Comparison of ENCODE assay signal across 8 cellular contexts in the genomic region with DNA sequence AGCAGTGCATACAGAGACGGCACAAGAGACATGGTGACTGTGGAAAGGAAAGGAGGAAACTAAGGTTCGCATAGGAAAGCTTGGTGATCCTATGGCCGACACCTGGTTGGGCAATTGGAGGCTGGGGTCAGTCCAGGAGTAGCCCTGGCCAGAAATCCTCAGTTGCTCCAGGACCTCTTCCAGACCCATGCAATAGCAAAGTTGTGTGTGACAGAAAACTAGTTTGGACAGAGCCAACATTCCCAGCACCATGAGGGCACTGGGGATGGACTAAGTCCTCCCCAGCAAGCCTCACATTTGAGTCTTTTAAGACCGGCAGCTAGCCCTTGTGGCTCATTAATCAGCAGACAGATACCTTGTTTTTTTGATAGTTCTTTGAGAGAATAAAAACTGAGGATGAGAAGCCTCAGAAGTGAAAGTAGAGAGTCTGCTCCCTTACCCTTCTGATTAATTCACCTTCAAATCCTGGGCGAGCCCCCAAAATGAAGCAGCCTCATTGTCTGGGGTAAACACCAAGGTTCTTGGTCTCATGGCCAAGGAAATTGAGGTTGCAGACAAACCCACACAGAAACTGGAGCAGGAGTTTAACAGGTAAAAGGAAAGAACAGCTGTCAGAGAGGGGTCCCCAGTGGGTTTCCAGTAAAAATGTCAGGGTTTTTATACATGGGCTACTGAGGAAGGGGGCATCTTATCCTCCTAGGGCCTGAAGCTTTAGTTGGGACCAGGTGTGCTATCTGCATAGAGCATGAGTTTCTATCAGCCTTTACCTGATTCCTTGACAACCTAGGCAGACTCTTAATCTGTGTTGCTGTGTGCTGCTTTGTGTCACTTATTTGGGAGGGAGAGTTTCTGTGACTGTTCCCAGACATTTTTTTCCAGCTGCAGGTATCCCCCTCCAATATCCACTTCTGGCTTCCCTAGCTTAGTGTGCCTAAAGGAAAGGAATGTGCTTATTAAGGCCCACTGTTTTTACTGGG. TPM values are rescaled to one million over a fixed set of nuclear protein-coding genes. Genes with fewer than 3 reads are reported as not detected.
A peak's percentile ranks its signal among the peaks of the same experiment; 100 is the strongest.
DNase-seq lines count a peak whose midpoint lies in the region; ATAC-seq, FAIRE-seq and TF ChIP-seq lines count a peak whose summit lies in the region.

No MANE protein-coding gene starts in this region.

- no peak overlapping the region for H3K27ac ChIP-seq in astrocyte (ENCODE audit: low read depth, low read length)

- no peaks in the 10 kb centered on the region for H3K79me2 ChIP-seq in astrocyte (ENCODE audit: insufficient read depth, low read length)

- H4K20me1 ChIP-seq in astrocyte (ENCODE audit: insufficient read depth, low read length), result no peaks in the 10 kb centered on the region

- FAIRE-seq in astrocyte (lab: Jason Lieb, UNC), result no peak

- H3K27me3 ChIP-seq in astrocyte (ENCODE audit: insufficient read depth, low read length), result no peaks in the 10 kb centered on the region

- H2AFZ ChIP-seq in astrocyte (ENCODE audit: low read depth, low read length), result no peak overlapping the region

- peaks cover 16% of the 10 kb centered on the region for H3K36me3 ChIP-seq in astrocyte (ENCODE audit: insufficient read depth, low read length)

- CTCF ChIA-PET in T-cell (lab: Charles Lee), result interaction anchor here (0.6 to 1.5 kb wide), 7 partner anchors 46 to 337 kb away, joined by 3 to 5 read pairs (median 3); no protein-coding TSS in a partner anchor

- H3K4me1 ChIP-seq in astrocyte (ENCODE audit: insufficient read depth, low read length), result no peaks in the 10 kb centered on the region

- H3K9ac ChIP-seq in astrocyte (ENCODE audit: low read length), result no peak overlapping the region

- ATAC-seq in GM21576 (IDR thresholded peaks at IDR 0.05; ENCODE audit: unreplicated experiment) (peak; percentile 35), T-cell (replicated peaks in 1 of 4) (peak; percentile 26 to 50 (median 44)), HG02840 (IDR thresholded peaks at IDR 0.05; ENCODE audit: low FRiP score, unreplicated experiment) (no peak), GM19467 (IDR thresholded peaks at IDR 0.05; ENCODE audit: unreplicated experiment) (no peak)

- H3K4me3 ChIP-seq in astrocyte (ENCODE audit: insufficient read depth, low read depth, low read length), result no peak overlapping the region

- H3K4me3 Mint-ChIP-seq in T-cell (peak overlapping the region in 1 of 3 donors; percentile 43), astrocyte (ENCODE audit: unreplicated experiment) (no peak overlapping the region)

- H3K4me1 Mint-ChIP-seq in T-cell (peaks cover 22 to 26% (median 24%) of the 10 kb centered on the region in 3 donors), astrocyte (ENCODE audit: low read depth, unreplicated experiment) (peaks cover 18% of the 10 kb centered on the region)

- DNase-seq in T-cell, result peak in 17 of 34 experiments; percentile 17 to 49 (median 39)
- DNase-seq in astrocyte (ENCODE audit: low read depth), result peak; percentile 23
- peak; percentile 32 to 49 for DNase-seq in stimulated activated CD4-positive, alpha-beta T cell treated with anti-CD3 and anti-CD28 coated beads, Interleukin-2, amount 100 ng/mL, for 48 hours
- no peak for DNase-seq in superior temporal gyrus (ENCODE audit: extremely low spot score)
- DNase-seq in hypothalamus (lab: John Stamatoyannopoulos, UW), result no peak

- no peaks in the 10 kb centered on the region for H3K27me3 Mint-ChIP-seq in T-cell
- no peaks in the 10 kb centered on the region for H3K27me3 Mint-ChIP-seq in astrocyte (ENCODE audit: low read depth, unreplicated experiment)

- H3K9me3 Mint-ChIP-seq in T-cell, result peaks cover 3 to 56% (median 44%) of the 10 kb centered on the region in 3 donors
- H3K9me3 Mint-ChIP-seq in astrocyte (ENCODE audit: unreplicated experiment), result peaks cover 43% of the 10 kb centered on the region

- TF ChIP-seq CTCF in astrocyte (IDR thresholded peaks at IDR 0.05; ENCODE audit: insufficient read depth, low read depth, low read length), result no peak

- no peak overlapping the region for H3K4me2 ChIP-seq in astrocyte (ENCODE audit: low read length)

- H3K27ac Mint-ChIP-seq in T-cell (peak overlapping the region; percentile 83), astrocyte (ENCODE audit: unreplicated experiment) (peak overlapping the region; percentile 77)

- H3K9me3 ChIP-seq in astrocyte (ENCODE audit: insufficient read depth, low read depth, low read length), result peaks cover 27% of the 10 kb centered on the region

- POLR2A ChIA-PET in T-cell (lab: Charles Lee), result interaction anchor here (0.7 to 1.2 kb wide), 2 partner anchors 79 to 143 kb away, joined by 4 read pairs; no protein-coding TSS in a partner anchor

- peaks cover 57% of the 10 kb centered on the region for H3K36me3 Mint-ChIP-seq in T-cell
- H3K36me3 Mint-ChIP-seq in astrocyte (ENCODE audit: low read depth, unreplicated experiment), result peaks cover 40% of the 10 kb centered on the region

RNA-seq across cellular contexts. Expression of a gene that starts 39.1 kb away (rescaled TPM):
- total RNA-seq in T-cell (100 to 1,000 TPM; 218 to 478 (median 248) TPM), astrocyte (42.6 and 51.7 TPM in 2 replicates)

Comparison
In these comparisons a context has a peak if more than half of its experiments do, and no peak if none do; other contexts are left out.
1. ATAC-seq: peak in GM21576 (single experiment) and T-cell (4 of 4); none in HG02840 (single experiment) and GM19467 (single experiment).
2. DNase-seq: peak in astrocyte (single experiment) and stimulated activated CD4-positive, alpha-beta T cell treated with anti-CD3 and anti-CD28 coated beads, Interleukin-2, amount 100 ng/mL, for 48 hours (2 of 2); none in superior temporal gyrus (single experiment) and hypothalamus (0 of 51).